Comparison of ENCODE assay signal across 1 cellular context in genomic region chr13:33328691-33329090, GRCh38.
TF ChIP-seq lines count a peak whose summit lies in the region.

No MANE protein-coding gene starts in this region.

TF ChIP-seq in IMR-90, 13 proteins besides CTCF, POLR2A, EP300 and RAD21 (continued from another document):
- no peak for TF ChIP-seq ELK1 (IDR thresholded peaks at IDR 0.05; ENCODE audit: borderline replicate concordance, low read depth, low read length)
- TF ChIP-seq CHD1 (IDR thresholded peaks at IDR 0.05; ENCODE audit: low read depth, low read length), result no peak
- no peak for TF ChIP-seq USF2 (IDR thresholded peaks at IDR 0.05; ENCODE audit: low read depth, low read length)
- TF ChIP-seq NFE2L2 (IDR thresholded peaks at IDR 0.05; ENCODE audit: low read depth, low read length), result no peak
- TF ChIP-seq FOS (IDR thresholded peaks at IDR 0.05; ENCODE audit: low read depth, low read length), result no peak
- no peak for TF ChIP-seq BHLHE40 (IDR thresholded peaks at IDR 0.05; ENCODE audit: low read depth, low read length)
- TF ChIP-seq SMC3 (IDR thresholded peaks at IDR 0.05; ENCODE audit: low read depth, low read length), result no peak
- TF ChIP-seq MXI1 (IDR thresholded peaks at IDR 0.05; ENCODE audit: borderline replicate concordance, low read depth, low read length), result no peak
TF ChIP-seq in IMR-90: peak in this region for 0.
